In genomic region chr6:3996349-3996748, GRCh38 we compare ENCODE assay signal across 22 cellular contexts.
"Had no signal": no experiment of that assay in that cellular context is flagged by ENCODE, and none has a peak within 500 bp of the region (broad histone marks: within the 10 kb centered on the region; RNA-seq: fewer than 3 reads in every experiment).

No MANE protein-coding gene starts in this region.

- H3K36me3 ChIP-seq: Peyer's patch, SJSA1 had no signal

- H3K4me1 ChIP-seq: Peyer's patch, SJSA1 had no signal

- H3K27ac ChIP-seq: Peyer's patch, RWPE1, SJSA1 had no signal

- H3K27me3 ChIP-seq: Peyer's patch, SJSA1 had no signal

- H3K9me3 ChIP-seq: Peyer's patch, SJSA1 had no signal

- H3K4me3 ChIP-seq: K562, Peyer's patch, SJSA1 had no signal

- DNase-seq: activated B cell treated with CpG ODN at 0.5 μM for 24 hours; activated CD4-positive, alpha-beta T cell treated with anti-CD3 and anti-CD28 coated beads for 1 hour; activated CD4-positive, alpha-beta T cell treated with anti-CD3 and anti-CD28 coated beads, Interleukin-2, amount 10 ng/mL, durations not matched to agents 24 days and 14 days; activated CD4-positive, alpha-beta T cell treated with anti-CD3 and anti-CD28 coated beads, Interleukin-2, amount 50 U/mL, for 48 hours; activated CD8-positive, alpha-beta memory T cell treated with anti-CD3 and anti-CD28 coated beads, Interleukin-2, amount 10 ng/mL, durations not matched to agents 7 days and 5 days; activated effector memory CD4-positive, alpha-beta T cell treated with Interleukin-2 at 50 U/mL for 16 hours; activated naive CD4-positive, alpha-beta T cell; activated T-cell treated with anti-CD3 and anti-CD28 coated beads, Interleukin-2, amount 50 U/mL, for 24 hours; aorta; Karpas-422; MM.1S; NCI-H1105 treated with DMSO at 0.1 percent for 48 hours; NCI-H1436 treated with DMSO at 0.1 percent for 48 hours; NCI-H187; NCI-H2081; NCI-H510A treated with DMSO at 0.1 percent for 48 hours; Peyer's patch; Right ventricle myocardium superior; SW 1271 had no signal

- ATAC-seq: activated CD8-positive, alpha-beta memory T cell treated with anti-CD3 and anti-CD28 coated beads, Interleukin-2, amount 10 ng/mL, durations not matched to agents 7 days and 5 days; K562 had no signal
